Comparison of ENCODE assay signal across 34 cellular contexts in genomic region chr14:67449096-67449495, GRCh38. TPM values are rescaled to one million over a fixed set of nuclear protein-coding genes. Genes with fewer than 3 reads are reported as not detected.
"Had no signal": no experiment of that assay in that cellular context is flagged by ENCODE, and none has a peak within 500 bp of the region (broad histone marks: within the 10 kb centered on the region; RNA-seq: fewer than 3 reads in every experiment).

No MANE protein-coding gene starts in this region.

- H3K27ac Mint-ChIP-seq: activated CD4-positive, alpha-beta memory T cell treated with anti-CD3 and anti-CD28 coated beads for 36 hours; activated CD4-positive, alpha-beta T cell treated with anti-CD3 and anti-CD28 coated beads for 36 hours; activated CD4-positive, alpha-beta T cell treated with anti-CD3 and anti-CD28 coated beads, Interleukin-2, amount 10 ng/mL, durations not matched to agents 24 days and 14 days; activated CD8-positive, alpha-beta memory T cell treated with anti-CD3 and anti-CD28 coated beads, Interleukin-2, amount 10 ng/mL, durations not matched to agents 7 days and 5 days; activated CD8-positive, alpha-beta T cell treated with anti-CD3 and anti-CD28 coated beads, Interleukin-2, amount 10 ng/mL, durations not matched to agents 7 days and 5 days; activated naive CD4-positive, alpha-beta T cell treated with anti-CD3 and anti-CD28 coated beads for 36 hours; activated naive CD4-positive, alpha-beta T cell treated with anti-CD3 and anti-CD28 coated beads, Interleukin-2, amount 50 U/mL, for 24 hours; activated naive CD8-positive, alpha-beta T cell treated with anti-CD3 and anti-CD28 coated beads for 36 hours; activated naive CD8-positive, alpha-beta T cell treated with anti-CD3 and anti-CD28 coated beads, Interleukin-2, amount 50 U/mL, for 24 hours; activated T-helper 1 cell treated with anti-CD3 and anti-CD28 coated beads, Interleukin-12 subunit alpha, Interleukin-12 subunit beta, Interleukin-2, Interleukin-4 antibody, amounts not matched to agents 30 ng/mL and 10 ng/mL and 1 ng/mL, durations not matched to agents 14 hours and 24 hours and 36 hours; activated T-helper 2 cell treated with anti-CD3 and anti-CD28 coated beads, Interferon-gamma antibody, Interleukin-2, Interleukin-4, amounts not matched to agents 10 μg/mL and 5 μg/mL and 100 μg/mL, durations not matched to agents 14 hours and 24 hours and 36 hours; dendritic cell treated with granulocyte-macrophage colony-stimulating factor and Interleukin-4, amounts not matched to agents 40 ng/mL and 50 ng/mL, for 4 days; effector memory CD8-positive, alpha-beta T cell; T-cell; T-helper 1 cell treated with Interleukin-12 subunit alpha and Interleukin-12 subunit beta and Interleukin-4 antibody, amounts not matched to agents 30 μg/mL and 1 μg/mL, for 36 hours; T-helper 2 cell treated with Interferon-gamma antibody and Interleukin-4, amounts not matched to agents 5 μg/mL and 100 μg/mL, for 36 hours had no signal

- H3K4me3 Mint-ChIP-seq: activated CD4-positive, alpha-beta memory T cell treated with anti-CD3 and anti-CD28 coated beads for 36 hours; activated CD4-positive, alpha-beta T cell treated with anti-CD3 and anti-CD28 coated beads for 36 hours; activated CD4-positive, alpha-beta T cell treated with anti-CD3 and anti-CD28 coated beads, Interleukin-2, amount 10 ng/mL, durations not matched to agents 24 days and 14 days; activated CD8-positive, alpha-beta memory T cell treated with anti-CD3 and anti-CD28 coated beads, Interleukin-2, amount 10 ng/mL, durations not matched to agents 7 days and 5 days; activated CD8-positive, alpha-beta T cell treated with anti-CD3 and anti-CD28 coated beads, Interleukin-2, amount 10 ng/mL, durations not matched to agents 7 days and 5 days; activated naive CD4-positive, alpha-beta T cell treated with anti-CD3 and anti-CD28 coated beads for 36 hours; activated naive CD4-positive, alpha-beta T cell treated with anti-CD3 and anti-CD28 coated beads, Interleukin-2, amount 50 U/mL, for 24 hours; activated naive CD8-positive, alpha-beta T cell treated with anti-CD3 and anti-CD28 coated beads for 36 hours; activated naive CD8-positive, alpha-beta T cell treated with anti-CD3 and anti-CD28 coated beads, Interleukin-2, amount 50 U/mL, for 24 hours; activated T-helper 1 cell treated with anti-CD3 and anti-CD28 coated beads, Interleukin-12 subunit alpha, Interleukin-12 subunit beta, Interleukin-2, Interleukin-4 antibody, amounts not matched to agents 30 ng/mL and 10 ng/mL and 1 ng/mL, durations not matched to agents 14 hours and 24 hours and 36 hours; dendritic cell treated with granulocyte-macrophage colony-stimulating factor and Interleukin-4, amounts not matched to agents 40 ng/mL and 50 ng/mL, for 4 days; effector memory CD8-positive, alpha-beta T cell; T-cell; T-helper 1 cell treated with Interleukin-12 subunit alpha and Interleukin-12 subunit beta and Interleukin-4 antibody, amounts not matched to agents 30 μg/mL and 1 μg/mL, for 36 hours; T-helper 2 cell treated with Interferon-gamma antibody and Interleukin-4, amounts not matched to agents 5 μg/mL and 100 μg/mL, for 36 hours had no signal

- ATAC-seq: activated CD4-positive, alpha-beta T cell treated with anti-CD3 and anti-CD28 coated beads for 36 hours; activated CD8-positive, alpha-beta memory T cell treated with anti-CD3 and anti-CD28 coated beads, Interleukin-2, amount 10 ng/mL, durations not matched to agents 7 days and 5 days; activated CD8-positive, alpha-beta T cell treated with anti-CD3 and anti-CD28 coated beads, Interleukin-2, amount 10 ng/mL, durations not matched to agents 7 days and 5 days; activated naive CD8-positive, alpha-beta T cell treated with anti-CD3 and anti-CD28 coated beads, Interleukin-2, amount 50 U/mL, for 24 hours; body of pancreas; effector memory CD8-positive, alpha-beta T cell; foreskin keratinocyte; gastrocnemius medialis; heart left ventricle; T-cell had no signal

- H3K27ac ChIP-seq: adrenal gland, body of pancreas, coronary artery, esophagus muscularis mucosa, foreskin keratinocyte, gastrocnemius medialis, heart left ventricle had no signal

- H3K4me3 ChIP-seq: adrenal gland, body of pancreas, coronary artery, dorsolateral prefrontal cortex, esophagus muscularis mucosa, gastrocnemius medialis, heart left ventricle had no signal

- H3K36me3 Mint-ChIP-seq: activated CD4-positive, alpha-beta memory T cell treated with anti-CD3 and anti-CD28 coated beads for 36 hours; activated CD8-positive, alpha-beta memory T cell treated with anti-CD3 and anti-CD28 coated beads, Interleukin-2, amount 10 ng/mL, durations not matched to agents 7 days and 5 days; T-cell had no signal

- DNase-seq: activated CD4-positive, alpha-beta memory T cell treated with anti-CD3 and anti-CD28 coated beads for 36 hours; activated CD4-positive, alpha-beta T cell treated with anti-CD3 and anti-CD28 coated beads for 36 hours; activated CD4-positive, alpha-beta T cell treated with anti-CD3 and anti-CD28 coated beads, Interleukin-2, amount 10 ng/mL, durations not matched to agents 24 days and 14 days; activated CD4-positive, CD25-positive, alpha-beta regulatory T cell; activated CD4-positive, CD25-positive, alpha-beta regulatory T cell treated with anti-CD3 and anti-CD28 coated beads, Interleukin-2, amount 50 U/mL, for 72 hours; activated CD8-positive, alpha-beta memory T cell treated with anti-CD3 and anti-CD28 coated beads, Interleukin-2, amount 10 ng/mL, durations not matched to agents 7 days and 5 days; activated CD8-positive, alpha-beta memory T cell treated with anti-CD3 and anti-CD28 coated beads, Interleukin-2, amount 50 U/mL, for 4 hours; activated CD8-positive, alpha-beta T cell treated with anti-CD3 and anti-CD28 coated beads, Interleukin-2, amount 10 ng/mL, durations not matched to agents 7 days and 5 days; activated effector memory CD4-positive, alpha-beta T cell treated with anti-CD3 and anti-CD28 coated beads, Interleukin-2, amount 50 U/mL, for 16 hours; activated naive CD4-positive, alpha-beta T cell treated with anti-CD3 and anti-CD28 coated beads for 36 hours; activated naive CD8-positive, alpha-beta T cell treated with anti-CD3 and anti-CD28 coated beads for 36 hours; activated naive CD8-positive, alpha-beta T cell treated with anti-CD3 and anti-CD28 coated beads, Interleukin-2, amount 50 U/mL, for 24 hours; activated T-cell treated with anti-CD3 and anti-CD28 coated beads, Interleukin-2, amount 50 U/mL, for 1 hour; activated T-cell treated with anti-CD3 and anti-CD28 coated beads, Interleukin-2, amount 50 U/mL, for 48 hours; adrenal gland; body of pancreas; caudate nucleus; cerebellar nuclear complex; dorsolateral prefrontal cortex; effector memory CD8-positive, alpha-beta T cell; erythroblast; foreskin keratinocyte; gastrocnemius medialis; glutamatergic neuron; heart left ventricle; T-cell had no signal

- H3K36me3 ChIP-seq: adrenal gland, esophagus muscularis mucosa, gastrocnemius medialis, heart left ventricle had no signal

- H3K27me3 Mint-ChIP-seq: activated naive CD4-positive, alpha-beta T cell treated with anti-CD3 and anti-CD28 coated beads, Interleukin-2, amount 50 U/mL, for 24 hours; activated naive CD8-positive, alpha-beta T cell treated with anti-CD3 and anti-CD28 coated beads for 36 hours had no signal

- H3K27me3 ChIP-seq: adrenal gland, body of pancreas, dorsolateral prefrontal cortex, foreskin keratinocyte, gastrocnemius medialis, heart left ventricle had no signal

- H3K4me1 ChIP-seq: adrenal gland, gastrocnemius medialis had no signal

- H3K9me3 ChIP-seq: adrenal gland, body of pancreas, esophagus muscularis mucosa, gastrocnemius medialis, heart left ventricle had no signal

- H3K4me1 Mint-ChIP-seq: activated CD4-positive, alpha-beta T cell treated with anti-CD3 and anti-CD28 coated beads for 36 hours; activated CD4-positive, alpha-beta T cell treated with anti-CD3 and anti-CD28 coated beads, Interleukin-2, amount 10 ng/mL, durations not matched to agents 24 days and 14 days; activated CD8-positive, alpha-beta memory T cell treated with anti-CD3 and anti-CD28 coated beads, Interleukin-2, amount 10 ng/mL, durations not matched to agents 7 days and 5 days; activated naive CD4-positive, alpha-beta T cell treated with anti-CD3 and anti-CD28 coated beads, Interleukin-2, amount 50 U/mL, for 24 hours; activated naive CD8-positive, alpha-beta T cell treated with anti-CD3 and anti-CD28 coated beads for 36 hours; activated naive CD8-positive, alpha-beta T cell treated with anti-CD3 and anti-CD28 coated beads, Interleukin-2, amount 50 U/mL, for 24 hours; T-cell had no signal

RNA-seq across cellular contexts. Expression of gene PLEK2, which starts 37.1 kb away (rescaled TPM):
- total RNA-seq: activated CD8-positive, alpha-beta T cell treated with anti-CD3 and anti-CD28 coated beads, Interleukin-2, amount 10 ng/mL, durations not matched to agents 7 days and 5 days had no signal
